In the genomic region with DNA sequence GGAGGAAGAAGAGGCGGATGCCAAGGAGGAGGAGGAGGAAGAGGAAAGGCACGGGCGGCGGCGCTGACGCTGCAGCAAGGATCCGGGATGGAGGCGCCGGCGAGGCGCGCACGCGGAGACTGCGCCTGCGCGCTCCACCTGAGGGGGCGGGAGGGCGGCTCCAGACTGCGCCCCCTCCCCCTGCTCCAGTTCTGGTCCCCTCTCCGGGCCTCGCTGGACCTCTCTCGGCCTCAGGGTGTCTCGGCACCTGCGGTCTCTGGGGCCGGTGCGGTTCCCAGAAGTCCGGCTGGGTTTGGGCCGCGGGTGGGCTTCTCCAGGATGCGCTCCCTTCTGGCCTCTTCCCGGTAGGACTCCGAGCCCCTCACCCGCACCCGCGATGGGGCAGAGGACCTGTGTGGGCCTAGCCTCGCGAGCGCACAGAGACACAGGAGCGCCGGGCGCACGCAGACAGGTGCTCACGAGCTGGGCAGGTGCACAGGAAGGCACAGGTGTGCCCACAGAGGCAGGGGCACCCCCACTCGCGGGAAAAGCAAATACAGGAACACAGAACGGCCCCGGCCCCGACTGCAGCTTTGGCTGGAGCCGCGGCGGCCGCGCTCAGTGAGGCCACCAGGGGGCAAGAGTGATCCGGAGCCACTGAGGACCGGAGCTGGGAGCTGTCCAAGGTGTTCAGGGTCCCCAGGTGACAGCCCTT, we compare ENCODE assay signal across 8 cellular contexts. TPM values are rescaled to one million over a fixed set of nuclear protein-coding genes. Genes with fewer than 3 reads are reported as not detected.
DNase-seq lines count a peak whose midpoint lies in the region; ATAC-seq, FAIRE-seq and TF ChIP-seq lines count a peak whose summit lies in the region.

A gene with protein sequence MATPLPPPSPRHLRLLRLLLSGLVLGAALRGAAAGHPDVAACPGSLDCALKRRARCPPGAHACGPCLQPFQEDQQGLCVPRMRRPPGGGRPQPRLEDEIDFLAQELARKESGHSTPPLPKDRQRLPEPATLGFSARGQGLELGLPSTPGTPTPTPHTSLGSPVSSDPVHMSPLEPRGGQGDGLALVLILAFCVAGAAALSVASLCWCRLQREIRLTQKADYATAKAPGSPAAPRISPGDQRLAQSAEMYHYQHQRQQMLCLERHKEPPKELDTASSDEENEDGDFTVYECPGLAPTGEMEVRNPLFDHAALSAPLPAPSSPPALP (minus strand): TSS at position 84 of the 694 bp plus-strand sequence. CDS start 188 bp downstream, outside the sequence.

- DNase-seq in ACHN = peak; percentile 75
- peak; percentile 86 for DNase-seq in NCI-H2171 (lab: John Stamatoyannopoulos, UW)
- peak; percentile 64 to 70 for DNase-seq in central memory CD8-positive, alpha-beta T cell (ENCODE audit: low spot score in 2 of 2)
- DNase-seq in kidney = peak; percentile 91
- peak; percentile 80 for DNase-seq in stimulated activated CD4-positive, alpha-beta T cell treated with anti-CD3 and anti-CD28 coated beads, Interleukin-12 subunit alpha, Interleukin-12 subunit beta, amount 100 ng/mL, for 4 hours

- no peaks in the 10 kb centered on the region for H3K36me3 ChIP-seq in kidney (ENCODE audit: control insufficient read depth in 1 of 2, insufficient read depth in 2 of 2, low read length in 2 of 2)

- H3K4me3 ChIP-seq in kidney (ENCODE audit: low read length in 2 of 2) = peak within 1 kb of the TSS; percentile 43 to 48

- H3K27ac Mint-ChIP-seq in central memory CD8-positive, alpha-beta T cell (ENCODE audit: low read depth) = no peak within 1 kb of the TSS

- H3K9me3 Mint-ChIP-seq in central memory CD8-positive, alpha-beta T cell = no peaks in the 10 kb centered on the region

- in situ Hi-C loops in ACHN (cut with HindIII; ENCODE audit: low pct_ligation_motif_present, low pct_unique_long_range_greater_than_20kb, low sequenced_read_pairs) = no loop called here

- H3K9ac ChIP-seq in kidney (ENCODE audit: low read length in 2 of 2) = peak within 1 kb of the TSS in 1 of 2 donors; percentile 29

- H3K9me3 ChIP-seq in kidney (ENCODE audit: control insufficient read depth in 1 of 2, low read length in 2 of 2) = no peaks in the 10 kb centered on the region

- FAIRE-seq in kidney (lab: Jason Lieb, UNC) = no peak

- ATAC-seq in GM19463 (IDR thresholded peaks at IDR 0.05; ENCODE audit: unreplicated experiment) (peak; percentile 41), GM19395 (IDR thresholded peaks at IDR 0.05; ENCODE audit: unreplicated experiment) (no peak)
- ATAC-seq in activated CD4-positive, CD25-positive, alpha-beta regulatory T cell treated with anti-CD3 and anti-CD28 coated beads, Interleukin-2, amount 50 U/mL, for 24 hours = peak; percentile 72 to 87
- ATAC-seq in central memory CD8-positive, alpha-beta T cell (replicated peaks; ENCODE audit: extremely low read depth, poor library complexity, severe bottlenecking) = peak; percentile 67

- peaks cover 18% of the 10 kb centered on the region for H3K27me3 Mint-ChIP-seq in central memory CD8-positive, alpha-beta T cell

- intact Hi-C loops in kidney (cut with DNase I) = no loop called here

- H3K4me3 Mint-ChIP-seq in central memory CD8-positive, alpha-beta T cell = peak within 1 kb of the TSS; percentile 75

- peaks cover 0 to 21% of the 10 kb centered on the region in 2 donors for H3K4me1 ChIP-seq in kidney (ENCODE audit: control insufficient read depth in 1 of 2, insufficient read depth in 1 of 2, low read depth in 1 of 2, low read length in 2 of 2)

- peak; percentile 89 for TF ChIP-seq CTCF in kidney (IDR thresholded peaks at IDR 0.05; ENCODE audit: borderline replicate concordance, extremely low read depth, insufficient read depth)

- peaks cover 14% of the 10 kb centered on the region for H3K36me3 Mint-ChIP-seq in central memory CD8-positive, alpha-beta T cell (ENCODE audit: insufficient read depth)

- H3K4me1 Mint-ChIP-seq in central memory CD8-positive, alpha-beta T cell = peaks cover 20% of the 10 kb centered on the region

- peak within 1 kb of the TSS in 1 of 2 donors; percentile 37 for H3K27ac ChIP-seq in kidney (ENCODE audit: low read depth in 2 of 2, low read length in 2 of 2)

RNA-seq across cellular contexts. Expression of the gene that starts here (rescaled TPM):
- total RNA-seq in kidney = 189 TPM
- polyA plus RNA-seq in kidney (ENCODE audit: insufficient read depth, low read depth, low replicate concordance) = 80.2 TPM
